2 cellular contexts compared by ENCODE assay signal in genomic region chr2:157822993-157823392, GRCh38.
TF ChIP-seq lines count a peak whose summit lies in the region.

No MANE protein-coding gene starts in this region.

TF ChIP-seq in SK-N-SH, 30 proteins besides CTCF, POLR2A, EP300 and RAD21 (continued from another document):
- TF ChIP-seq REST (IDR thresholded peaks at IDR 0.05; ENCODE audit: low read depth, low read length), result no peak
- no peak for TF ChIP-seq FOXM1 (IDR thresholded peaks at IDR 0.05; ENCODE audit: low read depth)

TF ChIP-seq in SK-N-SH treated with all-trans-retinoic acid at 6 μM for 48 hours, 23 proteins besides CTCF, POLR2A, EP300 and RAD21 (continued from another document):
- TF ChIP-seq CSRNP3 (CRISPR knock-in tag; IDR thresholded peaks at IDR 0.05) (no peak), TCF4 (CRISPR knock-in tag; IDR thresholded peaks at IDR 0.05; ENCODE audit: borderline replicate concordance) (no peak), ZNF8 (CRISPR knock-in tag; IDR thresholded peaks at IDR 0.05) (no peak), CSDC2 (CRISPR knock-in tag; IDR thresholded peaks at IDR 0.05) (no peak), PATZ1 (CRISPR knock-in tag; IDR thresholded peaks at IDR 0.05; ENCODE audit: borderline replicate concordance) (no peak), ESRRG (CRISPR knock-in tag; IDR thresholded peaks at IDR 0.05) (no peak)
